20 cellular contexts compared by ENCODE assay signal in the genomic region with DNA sequence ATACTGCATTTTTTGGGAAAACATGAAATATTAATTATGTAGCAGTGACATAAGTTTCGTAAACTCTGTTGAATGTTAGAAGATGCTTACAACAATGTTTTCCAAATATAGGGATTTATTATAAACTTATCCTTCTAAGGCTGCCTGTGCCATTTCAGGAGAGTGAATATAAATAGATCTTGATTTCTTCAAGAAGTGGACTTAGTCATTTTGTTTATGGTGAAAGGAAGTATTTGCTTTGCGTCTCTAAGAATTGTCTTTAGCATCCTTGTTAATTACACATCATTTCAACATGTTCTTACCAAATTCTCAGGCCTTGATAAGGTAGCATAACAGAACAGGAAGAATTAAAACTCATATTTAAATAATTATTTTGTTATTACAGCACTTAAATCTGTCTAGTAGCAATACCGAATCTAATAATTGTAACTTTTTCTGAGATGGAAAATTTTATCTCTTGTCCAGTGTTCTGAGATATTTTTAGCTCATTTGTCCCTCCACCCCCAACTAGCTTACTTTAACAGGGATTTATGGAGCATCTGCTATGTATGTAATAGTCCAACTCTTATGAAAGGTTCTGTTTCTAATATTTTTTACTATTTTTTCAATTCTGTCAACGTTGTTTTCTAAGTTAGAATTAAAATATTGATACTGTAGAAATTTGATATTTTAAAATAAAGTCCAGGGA. TPM values are rescaled to one million over a fixed set of nuclear protein-coding genes. Genes with fewer than 3 reads are reported as not detected.
DNase-seq lines count a peak whose midpoint lies in the region; ATAC-seq, FAIRE-seq and TF ChIP-seq lines count a peak whose summit lies in the region.
"Had no signal": no experiment of that assay in that cellular context is flagged by ENCODE, and none has a peak within 500 bp of the region (broad histone marks: within the 10 kb centered on the region; RNA-seq: fewer than 3 reads in every experiment).

No MANE protein-coding gene starts in this region.

- peaks cover 3% of the 10 kb centered on the region for H3K36me3 Mint-ChIP-seq in progenitor cell of endocrine pancreas (ENCODE audit: insufficient read depth)

- peak overlapping the region; percentile 69 for H3K27ac Mint-ChIP-seq in progenitor cell of endocrine pancreas

- TF ChIP-seq POLR2A in heart left ventricle (IDR thresholded peaks at IDR 0.05), result no peak

- H3K9me3 Mint-ChIP-seq in progenitor cell of endocrine pancreas (ENCODE audit: low read depth), result peaks cover 3% of the 10 kb centered on the region

- no peak for TF ChIP-seq CTCF in AG10803 (conservative IDR thresholded peaks at IDR 0.05; ENCODE audit: low read length)
- TF ChIP-seq CTCF in progenitor cell of endocrine pancreas (IDR thresholded peaks at IDR 0.05; ENCODE audit: unreplicated experiment), result no peak
- no peak for TF ChIP-seq CTCF in GM20000 (IDR thresholded peaks at IDR 0.05; ENCODE audit: extremely low read depth, missing control alignments)
- TF ChIP-seq CTCF in heart left ventricle (IDR thresholded peaks at IDR 0.05), result no peak

- intact Hi-C loops in heart left ventricle (cut with DNase I), result no loop called here

- H3K4me3 ChIP-seq in AG10803 (ENCODE audit: low read length), result no peak overlapping the region
- H3K4me3 ChIP-seq in heart left ventricle, result no peak overlapping the region
- H3K4me3 ChIP-seq: A549, GM12878 had no signal

- H3K4me3 Mint-ChIP-seq in progenitor cell of endocrine pancreas (ENCODE audit: low read depth), result no peak overlapping the region

- H3K27me3 Mint-ChIP-seq in progenitor cell of endocrine pancreas, result no peaks in the 10 kb centered on the region

- peak; percentile 24 for DNase-seq in AG10803 (ENCODE audit: low read depth)
- peak; percentile 63 for DNase-seq in amniotic epithelial cell (ENCODE audit: low read depth)
- DNase-seq in frontal cortex (ENCODE audit: low spot score in 2 of 2), result no peak
- no peak for DNase-seq in progenitor cell of endocrine pancreas (ENCODE audit: low spot score, unreplicated experiment)
- DNase-seq in GM20000 (ENCODE audit: low spot score), result no peak
- no peak for DNase-seq in heart left ventricle
- DNase-seq: AML-193, Caco-2, KG1, NCI-H1092 treated with DMSO at 0.1 percent for 48 hours, NCI-H1694, NCI-H2107, NCI-H226, NCI-H526 had no signal

- peak overlapping the region in 2 of 12 donors; percentile 21 to 45 for H3K27ac ChIP-seq in heart left ventricle
- H3K27ac ChIP-seq: A549, HL-60 had no signal

- H3K36me3 ChIP-seq in heart left ventricle, result no peaks in the 10 kb centered on the region

- peaks cover 0 to 15% (median 4%) of the 10 kb centered on the region in 12 donors for H3K4me1 ChIP-seq in heart left ventricle
- H3K4me1 ChIP-seq: A549, Caco-2 had no signal

- 53 to 69% (median 58%) methylated on average over 4 of the region's 4 CpGs for WGBS in heart left ventricle, 4 donors

- peak; percentile 6 for FAIRE-seq in frontal cortex (lab: Jason Lieb, UNC)
- FAIRE-seq: A549, GM12878 had no signal

- H3K9me3 ChIP-seq in heart left ventricle, result no peaks in the 10 kb centered on the region
- H3K9me3 ChIP-seq: A549, Caco-2 had no signal

- no peaks in the 10 kb centered on the region for H3K27me3 ChIP-seq in heart left ventricle

- H3K4me1 Mint-ChIP-seq in progenitor cell of endocrine pancreas (ENCODE audit: low read depth), result no peaks in the 10 kb centered on the region

- ATAC-seq in HG02571 (IDR thresholded peaks at IDR 0.05; ENCODE audit: unreplicated experiment) (no peak), HG03469 (IDR thresholded peaks at IDR 0.05; ENCODE audit: unreplicated experiment) (no peak), heart left ventricle (no peak)
- ATAC-seq: A549, GM12878, HCT116 had no signal

RNA-seq across cellular contexts. Expression of a gene that starts 38.0 kb away (rescaled TPM):
- total RNA-seq in frontal cortex (6.9 TPM), progenitor cell of endocrine pancreas (6.3 and 8.6 TPM in 2 replicates), heart left ventricle (10 to 100 TPM in 6 of 9 donors, 1 to 10 TPM in 3; 6.7 to 19.8 (median 15.1) TPM)
- 10 to 100 TPM in 1 of 2 donors, 1 to 10 TPM in 1; 6.9 to 22.5 TPM for polyA plus RNA-seq in heart left ventricle

Comparison
In these comparisons a context has a peak if more than half of its experiments do, and no peak if none do; other contexts are left out.
1. DNase-seq: peak in AG10803 (single experiment) and amniotic epithelial cell (single experiment); none in frontal cortex (0 of 2), progenitor cell of endocrine pancreas (single experiment), GM20000 (single experiment) and heart left ventricle (0 of 5).